ENCODE assay signal across 3 cellular contexts in genomic region chr3:78878789-78879515, GRCh38.
TF ChIP-seq lines count a peak whose summit lies in the region.

No MANE protein-coding gene starts in this region.

TF ChIP-seq in GM23338, 12 proteins besides CTCF, POLR2A, EP300 and RAD21:
- TF ChIP-seq REST (IDR thresholded peaks at IDR 0.05; ENCODE audit: unreplicated experiment) (no peak), EZH2 (IDR thresholded peaks at IDR 0.05; ENCODE audit: low read depth, unreplicated experiment) (no peak), NANOG (IDR thresholded peaks at IDR 0.05; ENCODE audit: borderline replicate concordance) (no peak), ETS1 (IDR thresholded peaks at IDR 0.05) (no peak), ZNF114 (CRISPR knock-in tag; IDR thresholded peaks at IDR 0.05) (no peak)

TF ChIP-seq in WTC11, 78 proteins besides CTCF, POLR2A, EP300 and RAD21 (continued from another document):
- TF ChIP-seq ATF3 (CRISPR knock-in tag; conservative IDR thresholded peaks at IDR 0.05), result no peak
- no peak for TF ChIP-seq ZBTB21 (CRISPR knock-in tag; IDR thresholded peaks at IDR 0.05; ENCODE audit: borderline replicate concordance)
- TF ChIP-seq ZBTB43 (CRISPR knock-in tag; IDR thresholded peaks at IDR 0.05), result no peak
- TF ChIP-seq TEAD1 (CRISPR knock-in tag; IDR thresholded peaks at IDR 0.05), result no peak
- no peak for TF ChIP-seq CBFB (CRISPR knock-in tag; IDR thresholded peaks at IDR 0.05; ENCODE audit: low read depth)
- TF ChIP-seq SOX15 (CRISPR knock-in tag; IDR thresholded peaks at IDR 0.05), result no peak
- TF ChIP-seq CDX4 (CRISPR knock-in tag; IDR thresholded peaks at IDR 0.05; ENCODE audit: borderline replicate concordance), result no peak
- TF ChIP-seq MYBL2 (CRISPR knock-in tag; IDR thresholded peaks at IDR 0.05), result no peak
- no peak for TF ChIP-seq IRF1 (CRISPR knock-in tag; IDR thresholded peaks at IDR 0.05)
- TF ChIP-seq ZNF232 (CRISPR knock-in tag; IDR thresholded peaks at IDR 0.05), result no peak
- TF ChIP-seq PRRX2 (CRISPR knock-in tag; IDR thresholded peaks at IDR 0.05), result no peak
- no peak for TF ChIP-seq ZNF532 (CRISPR knock-in tag; IDR thresholded peaks at IDR 0.05; ENCODE audit: borderline replicate concordance)
- TF ChIP-seq MAX (CRISPR knock-in tag; IDR thresholded peaks at IDR 0.05), result no peak

TF ChIP-seq in HepG2, 621 proteins besides CTCF, POLR2A, EP300 and RAD21 (continued from another document and continues in another):
- TF ChIP-seq ATM (IDR thresholded peaks at IDR 0.05; ENCODE audit: borderline replicate concordance) (no peak), ZSCAN5A (CRISPR knock-in tag; IDR thresholded peaks at IDR 0.05; ENCODE audit: borderline replicate concordance) (no peak), SALL1 (CRISPR knock-in tag; IDR thresholded peaks at IDR 0.05) (no peak), HNRNPK (IDR thresholded peaks at IDR 0.05; ENCODE audit: low read depth, low read length, poor library complexity, severe bottlenecking) (no peak), ESRRA (CRISPR knock-in tag; IDR thresholded peaks at IDR 0.05; ENCODE audit: low read depth) (no peak), ARNTL (CRISPR knock-in tag; IDR thresholded peaks at IDR 0.05) (no peak), CREBL2 (CRISPR knock-in tag; IDR thresholded peaks at IDR 0.05; ENCODE audit: borderline replicate concordance) (no peak), ZBTB40 (IDR thresholded peaks at IDR 0.05) (no peak), ZBTB40 (CRISPR knock-in tag; IDR thresholded peaks at IDR 0.05) (no peak), RAD51 (IDR thresholded peaks at IDR 0.05; ENCODE audit: borderline replicate concordance) (no peak), NR2F6 (IDR thresholded peaks at IDR 0.05) (peak; percentile 13; the same call in 1 of the 2 replicates), NR2F6 (CRISPR knock-in tag; IDR thresholded peaks at IDR 0.05) (0 out of 2 replicates have a peak, but pooled peaks have one; percentile 12), GATAD1 (CRISPR knock-in tag; IDR thresholded peaks at IDR 0.05) (no peak), GRHL1 (CRISPR knock-in tag; conservative IDR thresholded peaks at IDR 0.05) (no peak), ARID5B (CRISPR knock-in tag; IDR thresholded peaks at IDR 0.05) (peak; percentile 85), ZBTB10 (CRISPR knock-in tag; IDR thresholded peaks at IDR 0.05; ENCODE audit: borderline replicate concordance) (no peak), DDIT3 (CRISPR knock-in tag; IDR thresholded peaks at IDR 0.05) (no peak), FOXP4 (CRISPR knock-in tag; IDR thresholded peaks at IDR 0.05) (peak; percentile 35; the same call in 1 of the 2 replicates), SPEN (CRISPR knock-in tag; IDR thresholded peaks at IDR 0.05; ENCODE audit: low read depth) (no peak), ATF7 (IDR thresholded peaks at IDR 0.05) (peak; percentile 88), ATF7 (CRISPR knock-in tag; IDR thresholded peaks at IDR 0.05) (no peak), PAX8 (CRISPR knock-in tag; IDR thresholded peaks at IDR 0.05; ENCODE audit: borderline replicate concordance) (no peak), MIXL1 (CRISPR knock-in tag; IDR thresholded peaks at IDR 0.05) (peak; percentile 17; the same call in 1 of the 2 replicates), LCORL (IDR thresholded peaks at IDR 0.05) (peak; percentile 57; the same call in 1 of the 2 replicates), LCORL (CRISPR knock-in tag; IDR thresholded peaks at IDR 0.05) (no peak), KDM4B (CRISPR knock-in tag; IDR thresholded peaks at IDR 0.05) (no peak)
